ENCODE assay signal across 11 cellular contexts in genomic region chrX:39492495-39493162, GRCh38.
DNase-seq lines count a peak whose midpoint lies in the region; ATAC-seq and TF ChIP-seq lines count a peak whose summit lies in the region.
"Had no signal": no experiment of that assay in that cellular context is flagged by ENCODE, and none has a peak within 500 bp of the region (broad histone marks: within the 10 kb centered on the region; RNA-seq: fewer than 3 reads in every experiment).

No MANE protein-coding gene starts in this region.

- H3K9me3 Mint-ChIP-seq in dendritic cell treated with granulocyte-macrophage colony-stimulating factor and Interleukin-4, amounts not matched to agents 40 ng/mL and 50 ng/mL, for 4 days = no peaks in the 10 kb centered on the region
- H3K9me3 Mint-ChIP-seq: CD8-positive, alpha-beta T cell had no signal

- in situ Hi-C loops in GM13976 (cut with MboI; ENCODE audit: low sequenced_read_pairs, unreplicated experiment) = no loop called here

- peaks cover 4% of the 10 kb centered on the region for H3K27me3 Mint-ChIP-seq in dendritic cell treated with granulocyte-macrophage colony-stimulating factor and Interleukin-4, amounts not matched to agents 40 ng/mL and 50 ng/mL, for 4 days

- H3K27ac Mint-ChIP-seq in dendritic cell treated with granulocyte-macrophage colony-stimulating factor and Interleukin-4, amounts not matched to agents 40 ng/mL and 50 ng/mL, for 4 days = peak overlapping the region; percentile 74
- H3K27ac Mint-ChIP-seq: CD8-positive, alpha-beta T cell had no signal

- H3K27ac ChIP-seq in ascending aorta = no peak overlapping the region
- H3K27ac ChIP-seq: tibial nerve had no signal

- TF ChIP-seq CTCF in ascending aorta (IDR thresholded peaks at IDR 0.05) (no peak), GM13976 (IDR thresholded peaks at IDR 0.05; ENCODE audit: borderline replicate concordance, control extremely low read depth, extremely low read depth, insufficient read depth, missing control alignments) (no peak)

- DNase-seq in AML-193 (lab: John Stamatoyannopoulos, UW) (peak; percentile 12 to 44), KG1 (lab: John Stamatoyannopoulos, UW) (peak; percentile 2), ascending aorta (ENCODE audit: low spot score in 2 of 2) (no peak), HEK293T (ENCODE audit: extremely low spot score) (no peak), GM13976 (ENCODE audit: low spot score) (no peak)
- DNase-seq: activated CD8-positive, alpha-beta memory T cell treated with anti-CD3 and anti-CD28 coated beads, Interleukin-2, amount 50 U/mL, for 4 hours; CD8-positive, alpha-beta T cell had no signal

- CTCF ChIA-PET in HEK293T (lab: Yijun Ruan, JAX) = no interaction called here

- no peaks in the 10 kb centered on the region for H3K9me3 ChIP-seq in ascending aorta
- H3K9me3 ChIP-seq: tibial nerve had no signal

- H3K4me1 Mint-ChIP-seq in dendritic cell treated with granulocyte-macrophage colony-stimulating factor and Interleukin-4, amounts not matched to agents 40 ng/mL and 50 ng/mL, for 4 days (ENCODE audit: low read depth) = peaks cover 54% of the 10 kb centered on the region

- POLR2A ChIA-PET in HEK293T (lab: Yijun Ruan, JAX) = no interaction called here

- H3K4me1 ChIP-seq in ascending aorta = no peaks in the 10 kb centered on the region

- H3K27me3 ChIP-seq in ascending aorta = no peaks in the 10 kb centered on the region
- H3K27me3 ChIP-seq: tibial nerve had no signal

- H3K36me3 ChIP-seq in ascending aorta = no peaks in the 10 kb centered on the region
- H3K36me3 ChIP-seq: tibial nerve had no signal

- H3K36me3 Mint-ChIP-seq in dendritic cell treated with granulocyte-macrophage colony-stimulating factor and Interleukin-4, amounts not matched to agents 40 ng/mL and 50 ng/mL, for 4 days (ENCODE audit: low read depth) = no peaks in the 10 kb centered on the region
- H3K36me3 Mint-ChIP-seq: CD8-positive, alpha-beta T cell had no signal

- no peak overlapping the region for H3K4me3 Mint-ChIP-seq in dendritic cell treated with granulocyte-macrophage colony-stimulating factor and Interleukin-4, amounts not matched to agents 40 ng/mL and 50 ng/mL, for 4 days

- ATAC-seq in GM18909 (IDR thresholded peaks at IDR 0.05; ENCODE audit: poor library complexity, unreplicated experiment) (peak; percentile 70), HG03565 (IDR thresholded peaks at IDR 0.05; ENCODE audit: unreplicated experiment) (no peak)
- ATAC-seq: CD8-positive, alpha-beta T cell had no signal

- intact Hi-C loops in dendritic cell treated with granulocyte-macrophage colony-stimulating factor and Interleukin-4, amounts not matched to agents 40 ng/mL and 50 ng/mL, for 4 days (cut with micrococcal nuclease) = no loop called here
- intact Hi-C loops in ascending aorta (cut with DNase I) = no loop called here

- no peak overlapping the region for H3K4me3 ChIP-seq in ascending aorta
- H3K4me3 ChIP-seq: tibial nerve had no signal

TF ChIP-seq in HEK293T, 16 proteins besides CTCF, POLR2A, EP300 and RAD21:
- TF ChIP-seq LEF1 (IDR thresholded peaks at IDR 0.05; ENCODE audit: borderline replicate concordance) (no peak), SP1 (IDR thresholded peaks at IDR 0.05) (no peak), SUZ12 (IDR thresholded peaks at IDR 0.05) (no peak), L3MBTL2 (conservative IDR thresholded peaks at IDR 0.05) (no peak), NFRKB (IDR thresholded peaks at IDR 0.05) (no peak), TARDBP (IDR thresholded peaks at IDR 0.05) (no peak), FOXA1 (IDR thresholded peaks at IDR 0.05) (no peak), ARNT (IDR thresholded peaks at IDR 0.05) (no peak), BHLHE40 (IDR thresholded peaks at IDR 0.05; ENCODE audit: borderline replicate concordance) (no peak), ZNF384 (IDR thresholded peaks at IDR 0.05) (no peak), HDGF (IDR thresholded peaks at IDR 0.05; ENCODE audit: borderline replicate concordance) (no peak), ELF4 (IDR thresholded peaks at IDR 0.05) (no peak), FOXK2 (IDR thresholded peaks at IDR 0.05) (no peak), FOXM1 (IDR thresholded peaks at IDR 0.05; ENCODE audit: borderline replicate concordance) (no peak)
- TF ChIP-seq, protein P1, sequence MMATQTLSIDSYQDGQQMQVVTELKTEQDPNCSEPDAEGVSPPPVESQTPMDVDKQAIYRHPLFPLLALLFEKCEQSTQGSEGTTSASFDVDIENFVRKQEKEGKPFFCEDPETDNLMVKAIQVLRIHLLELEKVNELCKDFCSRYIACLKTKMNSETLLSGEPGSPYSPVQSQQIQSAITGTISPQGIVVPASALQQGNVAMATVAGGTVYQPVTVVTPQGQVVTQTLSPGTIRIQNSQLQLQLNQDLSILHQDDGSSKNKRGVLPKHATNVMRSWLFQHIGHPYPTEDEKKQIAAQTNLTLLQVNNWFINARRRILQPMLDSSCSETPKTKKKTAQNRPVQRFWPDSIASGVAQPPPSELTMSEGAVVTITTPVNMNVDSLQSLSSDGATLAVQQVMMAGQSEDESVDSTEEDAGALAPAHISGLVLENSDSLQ (IDR thresholded peaks at IDR 0.05) = no peak

Comparison
In these comparisons a context has a peak if more than half of its experiments do, and no peak if none do; other contexts are left out.
1. DNase-seq: peak in AML-193 (2 of 2) and KG1 (single experiment); none in ascending aorta (0 of 2), HEK293T (single experiment) and GM13976 (single experiment).